ENCODE assay signal across 20 cellular contexts in genomic region chr6:53188840-53189232, GRCh38. TPM values are rescaled to one million over a fixed set of nuclear protein-coding genes. Genes with fewer than 3 reads are reported as not detected.
DNase-seq lines count a peak whose midpoint lies in the region; ATAC-seq and TF ChIP-seq lines count a peak whose summit lies in the region.
"Had no signal": no experiment of that assay in that cellular context is flagged by ENCODE, and none has a peak within 500 bp of the region (broad histone marks: within the 10 kb centered on the region; RNA-seq: fewer than 3 reads in every experiment).

No MANE protein-coding gene starts in this region.

- H3K4me2 ChIP-seq in mesenchymal stem cell (ENCODE audit: low read length, poor library complexity, severe bottlenecking) = no peak overlapping the region

- intact Hi-C loops in activated B cell treated with CpG ODN at 0.5 μM for 24 hours (cut with micrococcal nuclease) = loop anchor here (1.0 kb wide), 2 partner anchors 10 to 56 kb away; no protein-coding TSS in a partner anchor
- intact Hi-C loops in transverse colon (cut with DNase I; ENCODE audit: low total_unique reads) = no loop called here
- intact Hi-C loops in body of pancreas (cut with DNase I) = no loop called here

- no peak for TF ChIP-seq CTCF in activated B cell treated with CpG ODN at 0.5 μM for 24 hours (IDR thresholded peaks at IDR 0.05)
- TF ChIP-seq CTCF in transverse colon (IDR thresholded peaks at IDR 0.05) = no peak
- no peak for TF ChIP-seq CTCF in body of pancreas (IDR thresholded peaks at IDR 0.05)

- H2BK5ac ChIP-seq in mesenchymal stem cell (ENCODE audit: low read depth, low read length, poor library complexity, severe bottlenecking) = peak overlapping the region; percentile 66

- H2BK15ac ChIP-seq in mesenchymal stem cell (ENCODE audit: low read depth, poor library complexity, severe bottlenecking) = no peak overlapping the region

- DNase-seq in T-helper 2 cell treated with Interferon-gamma antibody and Interleukin-4, amounts not matched to agents 5 μg/mL and 100 μg/mL, for 36 hours (ENCODE audit: low spot score) = no peak
- DNase-seq in T-helper 2 cell (no peak), activated B cell treated with CpG ODN at 0.5 μM for 24 hours (no peak), mesenchymal stem cell (no peak), NCI-H748 (lab: John Stamatoyannopoulos, UW; ENCODE audit: unreplicated experiment) (no peak), transverse colon (no peak), body of pancreas (no peak)
- DNase-seq in CD8-positive, alpha-beta memory T cell = no peak
- DNase-seq: C1 segment of cervical spinal cord, dorsolateral prefrontal cortex, erythroblast, gastrocnemius medialis, NCI-H1694, NCI-H2227 treated with DMSO at 0.1 percent for 48 hours had no signal

- H3K27ac Mint-ChIP-seq in T-helper 2 cell treated with Interferon-gamma antibody and Interleukin-4, amounts not matched to agents 5 μg/mL and 100 μg/mL, for 36 hours = peak overlapping the region; percentile 88
- H3K27ac Mint-ChIP-seq in CD8-positive, alpha-beta memory T cell = peak overlapping the region in 2 of 8 donors; percentile 52 to 58
- H3K27ac Mint-ChIP-seq in activated B cell treated with CpG ODN at 0.5 μM for 24 hours = peak overlapping the region; percentile 86

- no peak overlapping the region for H3K23ac ChIP-seq in mesenchymal stem cell (ENCODE audit: low read length in 2 of 2)

- in situ Hi-C loops in transverse colon (cut with MboI; ENCODE audit: low pct_ligation_motif_present in 1 of 4, low pct_unique_long_range_greater_than_20kb in 1 of 4, low sequenced_read_pairs in 3 of 4) = loop anchor here in 1 of 4 donors (25.0 kb wide), 1 partner anchor 523 kb away; no protein-coding TSS in a partner anchor

- H3K36me3 ChIP-seq in CD8-positive, alpha-beta memory T cell (ENCODE audit: insufficient read depth, low read length) = no peaks in the 10 kb centered on the region
- H3K36me3 ChIP-seq in mesenchymal stem cell (ENCODE audit: control insufficient read depth in 1 of 2, insufficient read depth in 2 of 2, low read depth in 1 of 2, low read length in 2 of 2) = no peaks in the 10 kb centered on the region
- H3K36me3 ChIP-seq in transverse colon = no peaks in the 10 kb centered on the region
- H3K36me3 ChIP-seq in body of pancreas (replicated peaks in 1 of 2; ENCODE audit: insufficient read depth in 1 of 2, low read depth in 2 of 2) = no peaks in the 10 kb centered on the region
- H3K36me3 ChIP-seq: cardiac muscle cell, gastrocnemius medialis had no signal

- no peak overlapping the region for H4K8ac ChIP-seq in mesenchymal stem cell (ENCODE audit: low read length)

- no peak overlapping the region for H2AFZ ChIP-seq in mesenchymal stem cell (ENCODE audit: low read depth, low read length)

- H3K27me3 ChIP-seq in CD8-positive, alpha-beta memory T cell (ENCODE audit: insufficient read depth, low read length, poor library complexity, severe bottlenecking) = no peaks in the 10 kb centered on the region
- no peaks in the 10 kb centered on the region for H3K27me3 ChIP-seq in mesenchymal stem cell (ENCODE audit: control insufficient read depth in 1 of 2, insufficient read depth in 1 of 2, low read length in 2 of 2)
- H3K27me3 ChIP-seq in transverse colon = no peaks in the 10 kb centered on the region
- H3K27me3 ChIP-seq in body of pancreas = no peaks in the 10 kb centered on the region
- H3K27me3 ChIP-seq: cardiac muscle cell, gastrocnemius medialis had no signal

- H3K4me3 Mint-ChIP-seq in T-helper 2 cell treated with Interferon-gamma antibody and Interleukin-4, amounts not matched to agents 5 μg/mL and 100 μg/mL, for 36 hours = peak overlapping the region; percentile 77
- peak overlapping the region in 5 of 7 donors; percentile 74 to 86 (median 76) for H3K4me3 Mint-ChIP-seq in CD8-positive, alpha-beta memory T cell
- H3K4me3 Mint-ChIP-seq in activated B cell treated with CpG ODN at 0.5 μM for 24 hours = peak overlapping the region; percentile 74

- H3K4me3 ChIP-seq in CD8-positive, alpha-beta memory T cell (ENCODE audit: low read length) = peak overlapping the region; percentile 56
- no peak overlapping the region for H3K4me3 ChIP-seq in mesenchymal stem cell (ENCODE audit: insufficient read depth in 1 of 2, low read depth in 1 of 2, low read length in 2 of 2)
- H3K4me3 ChIP-seq in transverse colon = no peak overlapping the region
- no peak overlapping the region for H3K4me3 ChIP-seq in body of pancreas
- H3K4me3 ChIP-seq: cardiac muscle cell, dorsolateral prefrontal cortex, gastrocnemius medialis had no signal

- no peak overlapping the region for H2BK120ac ChIP-seq in mesenchymal stem cell (ENCODE audit: low read depth, low read length)

- no peaks in the 10 kb centered on the region for H3K36me3 Mint-ChIP-seq in T-helper 2 cell treated with Interferon-gamma antibody and Interleukin-4, amounts not matched to agents 5 μg/mL and 100 μg/mL, for 36 hours (ENCODE audit: low read depth)
- peaks cover 0 to 2% (median 0%) of the 10 kb centered on the region in 3 donors for H3K36me3 Mint-ChIP-seq in CD8-positive, alpha-beta memory T cell
- H3K36me3 Mint-ChIP-seq in activated B cell treated with CpG ODN at 0.5 μM for 24 hours (ENCODE audit: low read depth) = no peaks in the 10 kb centered on the region

- no peak overlapping the region for H3K27ac ChIP-seq in CD8-positive, alpha-beta memory T cell (ENCODE audit: low read depth, low read length)
- peak overlapping the region; percentile 76 for H3K27ac ChIP-seq in mesenchymal stem cell (ENCODE audit: low read length, poor library complexity, severe bottlenecking)
- no peak overlapping the region for H3K27ac ChIP-seq in transverse colon
- H3K27ac ChIP-seq in body of pancreas = no peak overlapping the region
- H3K27ac ChIP-seq: cardiac muscle cell, dorsolateral prefrontal cortex, gastrocnemius medialis, VCaP had no signal

- H3K9ac ChIP-seq in mesenchymal stem cell (ENCODE audit: low read length) = no peak overlapping the region

- no peaks in the 10 kb centered on the region for H3K9me3 Mint-ChIP-seq in T-helper 2 cell treated with Interferon-gamma antibody and Interleukin-4, amounts not matched to agents 5 μg/mL and 100 μg/mL, for 36 hours
- no peaks in the 10 kb centered on the region for H3K9me3 Mint-ChIP-seq in CD8-positive, alpha-beta memory T cell
- H3K9me3 Mint-ChIP-seq in activated B cell treated with CpG ODN at 0.5 μM for 24 hours = no peaks in the 10 kb centered on the region
- H3K9me3 Mint-ChIP-seq: neural crest cell had no signal

- no peaks in the 10 kb centered on the region for H3K9me3 ChIP-seq in CD8-positive, alpha-beta memory T cell (ENCODE audit: low read length)
- H3K9me3 ChIP-seq in mesenchymal stem cell (ENCODE audit: control insufficient read depth, low read length) = no peaks in the 10 kb centered on the region
- H3K9me3 ChIP-seq in transverse colon = no peaks in the 10 kb centered on the region
- H3K9me3 ChIP-seq in body of pancreas = no peaks in the 10 kb centered on the region
- H3K9me3 ChIP-seq: gastrocnemius medialis had no signal

- CTCF ChIA-PET in CD8-positive, alpha-beta memory T cell (lab: Charles Lee) = interaction anchor here (0.7 to 1.5 kb wide), 3 partner anchors 16 to 221 kb away, joined by 3 read pairs; no protein-coding TSS in a partner anchor
- CTCF ChIA-PET in activated B cell treated with CpG ODN at 0.5 μM for 24 hours (lab: Charles Lee) = interaction anchor here (1.0 to 2.0 kb wide), 5 partner anchors 14 to 105 kb away, joined by 3 to 6 read pairs (median 4); no protein-coding TSS in a partner anchor

- H3K14ac ChIP-seq in mesenchymal stem cell (ENCODE audit: low read length in 2 of 2) = no peak overlapping the region

- H3K4me1 ChIP-seq in CD8-positive, alpha-beta memory T cell (ENCODE audit: insufficient read depth, low read length) = peaks cover 17% of the 10 kb centered on the region
- H3K4me1 ChIP-seq in mesenchymal stem cell (ENCODE audit: control insufficient read depth, insufficient read depth, low read depth, low read length) (peaks cover 1% of the 10 kb centered on the region), transverse colon (peaks cover 0 to 9% (median 0%) of the 10 kb centered on the region in 4 donors), body of pancreas (peaks cover 5% of the 10 kb centered on the region)

- peaks cover 13% of the 10 kb centered on the region for H3K4me1 Mint-ChIP-seq in T-helper 2 cell treated with Interferon-gamma antibody and Interleukin-4, amounts not matched to agents 5 μg/mL and 100 μg/mL, for 36 hours (ENCODE audit: low read depth)
- peaks cover 9 to 19% (median 16%) of the 10 kb centered on the region in 3 donors for H3K4me1 Mint-ChIP-seq in CD8-positive, alpha-beta memory T cell
- peaks cover 47% of the 10 kb centered on the region for H3K4me1 Mint-ChIP-seq in activated B cell treated with CpG ODN at 0.5 μM for 24 hours

- no peaks in the 10 kb centered on the region for H3K79me1 ChIP-seq in mesenchymal stem cell (replicated peaks; ENCODE audit: low read length, poor library complexity, severe bottlenecking)

- no peaks in the 10 kb centered on the region for H3K27me3 Mint-ChIP-seq in T-helper 2 cell treated with Interferon-gamma antibody and Interleukin-4, amounts not matched to agents 5 μg/mL and 100 μg/mL, for 36 hours (ENCODE audit: low read depth)
- H3K27me3 Mint-ChIP-seq in CD8-positive, alpha-beta memory T cell = no peaks in the 10 kb centered on the region
- no peaks in the 10 kb centered on the region for H3K27me3 Mint-ChIP-seq in activated B cell treated with CpG ODN at 0.5 μM for 24 hours

- POLR2A ChIA-PET in CD8-positive, alpha-beta memory T cell (lab: Charles Lee) = interaction anchor here (0.7 to 0.8 kb wide), 2 partner anchors 146 to 241 kb away, joined by 5 to 9 read pairs; no protein-coding TSS in a partner anchor
- POLR2A ChIA-PET in activated B cell treated with CpG ODN at 0.5 μM for 24 hours (lab: Charles Lee) = interaction anchor here (0.6 to 2.3 kb wide), 7 partner anchors 10 to 171 kb away, joined by 3 to 12 read pairs (median 6); no protein-coding TSS in a partner anchor

- no peak for ATAC-seq in activated B cell treated with CpG ODN at 0.5 μM for 24 hours (ENCODE audit: low read depth)
- no peak for ATAC-seq in body of pancreas
- ATAC-seq: gastrocnemius medialis had no signal

- no peak for TF ChIP-seq POLR2A in transverse colon (IDR thresholded peaks at IDR 0.05)
- TF ChIP-seq POLR2A in body of pancreas (IDR thresholded peaks at IDR 0.05) = no peak

- no peak for TF ChIP-seq EP300 in transverse colon (IDR thresholded peaks at IDR 0.05; ENCODE audit: low read depth)

- no peak overlapping the region for H3K18ac ChIP-seq in mesenchymal stem cell (ENCODE audit: low read depth in 1 of 2, low read length in 2 of 2)

- H2AK5ac ChIP-seq in mesenchymal stem cell (ENCODE audit: low read length, severe bottlenecking) = no peak overlapping the region

- 100% methylated on average over 1 of the region's 2 CpGs for WGBS in mesenchymal stem cell
- WGBS in transverse colon (ENCODE audit: low coverage in 1 of 2), 2 donors = 86 to 93% methylated on average over 2 of the region's 2 CpGs
- WGBS in body of pancreas, 2 donors = 63 to 89% methylated on average over 2 of the region's 2 CpGs

- H4K91ac ChIP-seq in mesenchymal stem cell (ENCODE audit: low read length) = no peak overlapping the region

- H3K4ac ChIP-seq in mesenchymal stem cell (ENCODE audit: low read depth in 1 of 2, low read length in 2 of 2) = no peak overlapping the region

- no peak overlapping the region for H2BK12ac ChIP-seq in mesenchymal stem cell (ENCODE audit: low read length in 2 of 2)

RNA-seq across cellular contexts. Expression of gene GCM1, which starts 40.2 kb away (rescaled TPM):
- total RNA-seq in CD8-positive, alpha-beta memory T cell = not detected
- polyA plus RNA-seq in CD8-positive, alpha-beta memory T cell = not detected
- total RNA-seq in activated B cell treated with CpG ODN at 0.5 μM for 24 hours = 0.29 and 0.34 TPM in 2 replicates
- polyA plus RNA-seq in mesenchymal stem cell (2013, experiment 1 of 2) = 0.03 TPM
- not detected for polyA plus RNA-seq in mesenchymal stem cell (2013, experiment 2 of 2)
- under 1 TPM in 1 of 4 donors, not detected in 3; 0.32 TPM for total RNA-seq in transverse colon
- total RNA-seq in body of pancreas = under 1 TPM in 1 of 2 donors, not detected in 1; 0.26 TPM
- total RNA-seq: A172, cardiac muscle cell, gastrocnemius medialis, renal cortical epithelial cell, RPMI7951 had no signal
- polyA plus RNA-seq: cardiac muscle cell had no signal
